1 cellular context compared by ENCODE assay signal in genomic region chr3:39809181-39809994, GRCh38.
A peak's percentile ranks its signal among the peaks of the same experiment; 100 is the strongest.
TF ChIP-seq lines count a peak whose summit lies in the region.

Gene MYRIP (plus strand): TSS chr3:39809609. CDS start chr3:39900817, 91,208 bp downstream.

TF ChIP-seq in HepG2, 621 proteins besides CTCF, POLR2A, EP300 and RAD21 (continued from another document and continues in another):
- TF ChIP-seq, protein P1, sequence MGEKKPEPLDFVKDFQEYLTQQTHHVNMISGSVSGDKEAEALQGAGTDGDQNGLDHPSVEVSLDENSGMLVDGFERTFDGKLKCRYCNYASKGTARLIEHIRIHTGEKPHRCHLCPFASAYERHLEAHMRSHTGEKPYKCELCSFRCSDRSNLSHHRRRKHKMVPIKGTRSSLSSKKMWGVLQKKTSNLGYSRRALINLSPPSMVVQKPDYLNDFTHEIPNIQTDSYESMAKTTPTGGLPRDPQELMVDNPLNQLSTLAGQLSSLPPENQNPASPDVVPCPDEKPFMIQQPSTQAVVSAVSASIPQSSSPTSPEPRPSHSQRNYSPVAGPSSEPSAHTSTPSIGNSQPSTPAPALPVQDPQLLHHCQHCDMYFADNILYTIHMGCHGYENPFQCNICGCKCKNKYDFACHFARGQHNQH (CRISPR knock-in tag; IDR thresholded peaks at IDR 0.05) = no peak
- TF ChIP-seq CREM (IDR thresholded peaks at IDR 0.05) (no peak), CREM (CRISPR knock-in tag; IDR thresholded peaks at IDR 0.05) (no peak), ZNF205 (CRISPR knock-in tag; IDR thresholded peaks at IDR 0.05) (no peak), ZNF883 (CRISPR knock-in tag; IDR thresholded peaks at IDR 0.05; ENCODE audit: not compliant biosample characterization) (no peak), KDM6A (CRISPR knock-in tag; IDR thresholded peaks at IDR 0.05; ENCODE audit: low read depth) (no peak), AKAP8 (CRISPR knock-in tag; IDR thresholded peaks at IDR 0.05) (no peak), ZSCAN30 (CRISPR knock-in tag; IDR thresholded peaks at IDR 0.05) (no peak), HMGXB4 (CRISPR knock-in tag; IDR thresholded peaks at IDR 0.05; ENCODE audit: borderline replicate concordance in 1 of 2, low read depth in 1 of 2) (peak in 1 of 2 experiments; percentile 41; a peak in 1 of 4 replicates), ZSCAN20 (CRISPR knock-in tag; IDR thresholded peaks at IDR 0.05; ENCODE audit: borderline replicate concordance) (no peak), ZNF44 (CRISPR knock-in tag; IDR thresholded peaks at IDR 0.05) (no peak), GTF3A (CRISPR knock-in tag; conservative IDR thresholded peaks at IDR 0.05) (no peak), YEATS4 (CRISPR knock-in tag; IDR thresholded peaks at IDR 0.05; ENCODE audit: borderline replicate concordance) (no peak), ARNT2 (CRISPR knock-in tag; IDR thresholded peaks at IDR 0.05; ENCODE audit: low read depth) (peak; percentile 91), ZNF33B (CRISPR knock-in tag; IDR thresholded peaks at IDR 0.05) (no peak), ZNF790 (CRISPR knock-in tag; IDR thresholded peaks at IDR 0.05; ENCODE audit: borderline replicate concordance) (no peak), ZFYVE20 (CRISPR knock-in tag; IDR thresholded peaks at IDR 0.05; ENCODE audit: borderline replicate concordance, low read depth) (no peak), SP1 (IDR thresholded peaks at IDR 0.05) (no peak), SP1 (CRISPR knock-in tag; IDR thresholded peaks at IDR 0.05) (no peak), KAT7 (CRISPR knock-in tag; IDR thresholded peaks at IDR 0.05; ENCODE audit: borderline replicate concordance) (no peak)
- TF ChIP-seq, protein P2, sequence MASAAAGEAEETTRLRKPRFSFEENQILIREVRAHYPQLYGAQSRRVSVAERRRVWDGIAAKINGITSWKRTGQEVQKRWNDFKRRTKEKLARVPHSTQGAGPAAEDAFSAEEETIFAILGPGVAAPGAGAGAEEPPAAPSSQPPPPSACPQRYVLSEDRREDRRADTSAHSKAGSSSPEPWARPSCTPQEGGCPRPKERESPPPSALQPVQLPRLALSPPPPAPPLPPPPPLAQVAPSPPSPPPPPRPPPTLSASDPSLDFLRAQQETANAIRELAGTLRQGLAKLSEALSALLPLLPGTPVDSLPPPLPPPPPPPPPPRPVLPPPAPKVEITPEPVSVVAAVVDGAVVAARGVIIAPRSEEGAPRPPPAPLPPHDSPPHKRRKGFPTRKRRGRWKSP (CRISPR knock-in tag; IDR thresholded peaks at IDR 0.05) = peak; percentile 40; the same call in 1 of the 2 replicates
- TF ChIP-seq, protein P3, sequence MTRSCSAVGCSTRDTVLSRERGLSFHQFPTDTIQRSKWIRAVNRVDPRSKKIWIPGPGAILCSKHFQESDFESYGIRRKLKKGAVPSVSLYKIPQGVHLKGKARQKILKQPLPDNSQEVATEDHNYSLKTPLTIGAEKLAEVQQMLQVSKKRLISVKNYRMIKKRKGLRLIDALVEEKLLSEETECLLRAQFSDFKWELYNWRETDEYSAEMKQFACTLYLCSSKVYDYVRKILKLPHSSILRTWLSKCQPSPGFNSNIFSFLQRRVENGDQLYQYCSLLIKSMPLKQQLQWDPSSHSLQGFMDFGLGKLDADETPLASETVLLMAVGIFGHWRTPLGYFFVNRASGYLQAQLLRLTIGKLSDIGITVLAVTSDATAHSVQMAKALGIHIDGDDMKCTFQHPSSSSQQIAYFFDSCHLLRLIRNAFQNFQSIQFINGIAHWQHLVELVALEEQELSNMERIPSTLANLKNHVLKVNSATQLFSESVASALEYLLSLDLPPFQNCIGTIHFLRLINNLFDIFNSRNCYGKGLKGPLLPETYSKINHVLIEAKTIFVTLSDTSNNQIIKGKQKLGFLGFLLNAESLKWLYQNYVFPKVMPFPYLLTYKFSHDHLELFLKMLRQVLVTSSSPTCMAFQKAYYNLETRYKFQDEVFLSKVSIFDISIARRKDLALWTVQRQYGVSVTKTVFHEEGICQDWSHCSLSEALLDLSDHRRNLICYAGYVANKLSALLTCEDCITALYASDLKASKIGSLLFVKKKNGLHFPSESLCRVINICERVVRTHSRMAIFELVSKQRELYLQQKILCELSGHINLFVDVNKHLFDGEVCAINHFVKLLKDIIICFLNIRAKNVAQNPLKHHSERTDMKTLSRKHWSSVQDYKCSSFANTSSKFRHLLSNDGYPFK (CRISPR knock-in tag; IDR thresholded peaks at IDR 0.05; ENCODE audit: borderline replicate concordance) = no peak
- TF ChIP-seq, protein P4, sequence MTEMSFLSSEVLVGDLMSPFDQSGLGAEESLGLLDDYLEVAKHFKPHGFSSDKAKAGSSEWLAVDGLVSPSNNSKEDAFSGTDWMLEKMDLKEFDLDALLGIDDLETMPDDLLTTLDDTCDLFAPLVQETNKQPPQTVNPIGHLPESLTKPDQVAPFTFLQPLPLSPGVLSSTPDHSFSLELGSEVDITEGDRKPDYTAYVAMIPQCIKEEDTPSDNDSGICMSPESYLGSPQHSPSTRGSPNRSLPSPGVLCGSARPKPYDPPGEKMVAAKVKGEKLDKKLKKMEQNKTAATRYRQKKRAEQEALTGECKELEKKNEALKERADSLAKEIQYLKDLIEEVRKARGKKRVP (CRISPR knock-in tag; IDR thresholded peaks at IDR 0.05) = 0 out of 4 replicates have a peak, but pooled peaks of 1 of the 2 experiments have one; percentile 16
- TF ChIP-seq, protein P5, sequence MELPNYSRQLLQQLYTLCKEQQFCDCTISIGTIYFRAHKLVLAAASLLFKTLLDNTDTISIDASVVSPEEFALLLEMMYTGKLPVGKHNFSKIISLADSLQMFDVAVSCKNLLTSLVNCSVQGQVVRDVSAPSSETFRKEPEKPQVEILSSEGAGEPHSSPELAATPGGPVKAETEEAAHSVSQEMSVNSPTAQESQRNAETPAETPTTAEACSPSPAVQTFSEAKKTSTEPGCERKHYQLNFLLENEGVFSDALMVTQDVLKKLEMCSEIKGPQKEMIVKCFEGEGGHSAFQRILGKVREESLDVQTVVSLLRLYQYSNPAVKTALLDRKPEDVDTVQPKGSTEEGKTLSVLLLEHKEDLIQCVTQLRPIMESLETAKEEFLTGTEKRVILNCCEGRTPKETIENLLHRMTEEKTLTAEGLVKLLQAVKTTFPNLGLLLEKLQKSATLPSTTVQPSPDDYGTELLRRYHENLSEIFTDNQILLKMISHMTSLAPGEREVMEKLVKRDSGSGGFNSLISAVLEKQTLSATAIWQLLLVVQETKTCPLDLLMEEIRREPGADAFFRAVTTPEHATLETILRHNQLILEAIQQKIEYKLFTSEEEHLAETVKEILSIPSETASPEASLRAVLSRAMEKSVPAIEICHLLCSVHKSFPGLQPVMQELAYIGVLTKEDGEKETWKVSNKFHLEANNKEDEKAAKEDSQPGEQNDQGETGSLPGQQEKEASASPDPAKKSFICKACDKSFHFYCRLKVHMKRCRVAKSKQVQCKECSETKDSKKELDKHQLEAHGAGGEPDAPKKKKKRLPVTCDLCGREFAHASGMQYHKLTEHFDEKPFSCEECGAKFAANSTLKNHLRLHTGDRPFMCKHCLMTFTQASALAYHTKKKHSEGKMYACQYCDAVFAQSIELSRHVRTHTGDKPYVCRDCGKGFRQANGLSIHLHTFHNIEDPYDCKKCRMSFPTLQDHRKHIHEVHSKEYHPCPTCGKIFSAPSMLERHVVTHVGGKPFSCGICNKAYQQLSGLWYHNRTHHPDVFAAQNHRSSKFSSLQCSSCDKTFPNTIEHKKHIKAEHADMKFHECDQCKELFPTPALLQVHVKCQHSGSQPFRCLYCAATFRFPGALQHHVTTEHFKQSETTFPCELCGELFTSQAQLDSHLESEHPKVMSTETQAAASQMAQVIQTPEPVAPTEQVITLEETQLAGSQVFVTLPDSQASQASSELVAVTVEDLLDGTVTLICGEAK (IDR thresholded peaks at IDR 0.05) = no peak
- TF ChIP-seq, protein P5 (CRISPR knock-in tag; IDR thresholded peaks at IDR 0.05) = peak; percentile 45; the same call in 1 of the 2 replicates
- TF ChIP-seq, protein P6, sequence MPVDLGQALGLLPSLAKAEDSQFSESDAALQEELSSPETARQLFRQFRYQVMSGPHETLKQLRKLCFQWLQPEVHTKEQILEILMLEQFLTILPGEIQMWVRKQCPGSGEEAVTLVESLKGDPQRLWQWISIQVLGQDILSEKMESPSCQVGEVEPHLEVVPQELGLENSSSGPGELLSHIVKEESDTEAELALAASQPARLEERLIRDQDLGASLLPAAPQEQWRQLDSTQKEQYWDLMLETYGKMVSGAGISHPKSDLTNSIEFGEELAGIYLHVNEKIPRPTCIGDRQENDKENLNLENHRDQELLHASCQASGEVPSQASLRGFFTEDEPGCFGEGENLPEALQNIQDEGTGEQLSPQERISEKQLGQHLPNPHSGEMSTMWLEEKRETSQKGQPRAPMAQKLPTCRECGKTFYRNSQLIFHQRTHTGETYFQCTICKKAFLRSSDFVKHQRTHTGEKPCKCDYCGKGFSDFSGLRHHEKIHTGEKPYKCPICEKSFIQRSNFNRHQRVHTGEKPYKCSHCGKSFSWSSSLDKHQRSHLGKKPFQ (CRISPR knock-in tag; IDR thresholded peaks at IDR 0.05; ENCODE audit: insufficient replicate concordance) = no peak
- TF ChIP-seq, protein P7, sequence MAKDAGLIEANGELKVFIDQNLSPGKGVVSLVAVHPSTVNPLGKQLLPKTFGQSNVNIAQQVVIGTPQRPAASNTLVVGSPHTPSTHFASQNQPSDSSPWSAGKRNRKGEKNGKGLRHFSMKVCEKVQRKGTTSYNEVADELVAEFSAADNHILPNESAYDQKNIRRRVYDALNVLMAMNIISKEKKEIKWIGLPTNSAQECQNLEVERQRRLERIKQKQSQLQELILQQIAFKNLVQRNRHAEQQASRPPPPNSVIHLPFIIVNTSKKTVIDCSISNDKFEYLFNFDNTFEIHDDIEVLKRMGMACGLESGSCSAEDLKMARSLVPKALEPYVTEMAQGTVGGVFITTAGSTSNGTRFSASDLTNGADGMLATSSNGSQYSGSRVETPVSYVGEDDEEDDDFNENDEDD (CRISPR knock-in tag; IDR thresholded peaks at IDR 0.05; ENCODE audit: borderline replicate concordance) = peak; percentile 63; the same call in 1 of the 2 replicates
- TF ChIP-seq, protein P8, sequence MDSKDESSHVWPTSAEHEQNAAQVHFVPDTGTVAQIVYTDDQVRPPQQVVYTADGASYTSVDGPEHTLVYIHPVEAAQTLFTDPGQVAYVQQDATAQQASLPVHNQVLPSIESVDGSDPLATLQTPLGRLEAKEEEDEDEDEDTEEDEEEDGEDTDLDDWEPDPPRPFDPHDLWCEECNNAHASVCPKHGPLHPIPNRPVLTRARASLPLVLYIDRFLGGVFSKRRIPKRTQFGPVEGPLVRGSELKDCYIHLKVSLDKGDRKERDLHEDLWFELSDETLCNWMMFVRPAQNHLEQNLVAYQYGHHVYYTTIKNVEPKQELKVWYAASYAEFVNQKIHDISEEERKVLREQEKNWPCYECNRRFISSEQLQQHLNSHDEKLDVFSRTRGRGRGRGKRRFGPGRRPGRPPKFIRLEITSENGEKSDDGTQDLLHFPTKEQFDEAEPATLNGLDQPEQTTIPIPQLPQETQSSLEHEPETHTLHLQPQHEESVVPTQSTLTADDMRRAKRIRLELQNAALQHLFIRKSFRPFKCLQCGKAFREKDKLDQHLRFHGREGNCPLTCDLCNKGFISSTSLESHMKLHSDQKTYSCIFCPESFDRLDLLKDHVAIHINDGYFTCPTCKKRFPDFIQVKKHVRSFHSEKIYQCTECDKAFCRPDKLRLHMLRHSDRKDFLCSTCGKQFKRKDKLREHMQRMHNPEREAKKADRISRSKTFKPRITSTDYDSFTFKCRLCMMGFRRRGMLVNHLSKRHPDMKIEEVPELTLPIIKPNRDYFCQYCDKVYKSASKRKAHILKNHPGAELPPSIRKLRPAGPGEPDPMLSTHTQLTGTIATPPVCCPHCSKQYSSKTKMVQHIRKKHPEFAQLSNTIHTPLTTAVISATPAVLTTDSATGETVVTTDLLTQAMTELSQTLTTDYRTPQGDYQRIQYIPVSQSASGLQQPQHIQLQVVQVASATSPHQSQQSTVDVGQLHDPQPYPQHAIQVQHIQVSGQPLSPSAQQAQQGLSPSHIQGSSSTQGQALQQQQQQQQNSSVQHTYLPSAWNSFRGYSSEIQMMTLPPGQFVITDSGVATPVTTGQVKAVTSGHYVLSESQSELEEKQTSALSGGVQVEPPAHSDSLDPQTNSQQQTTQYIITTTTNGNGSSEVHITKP (CRISPR knock-in tag; IDR thresholded peaks at IDR 0.05; ENCODE audit: low read depth) = no peak
